ENCODE assay signal across 19 cellular contexts in the genomic region with DNA sequence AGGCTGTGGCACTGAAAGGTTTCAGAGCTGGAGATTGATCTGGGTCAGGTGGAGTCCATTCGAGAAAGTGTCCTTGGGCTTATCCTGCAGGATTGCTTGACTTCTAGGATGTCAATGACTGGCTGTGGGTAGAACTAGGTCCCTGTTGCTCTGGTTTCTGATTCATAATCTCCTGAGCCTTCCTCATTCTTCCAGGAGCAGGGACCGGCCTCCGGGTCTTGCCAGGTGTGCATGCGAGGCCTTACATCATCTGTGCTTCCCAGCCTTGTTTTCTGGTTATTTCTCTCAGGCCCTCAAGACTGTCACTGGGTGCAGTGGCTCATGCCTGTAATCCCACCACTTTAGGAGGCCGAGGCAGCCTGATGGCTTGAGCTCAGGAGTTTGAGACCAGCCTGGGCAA. TPM values are rescaled to one million over a fixed set of nuclear protein-coding genes. Genes with fewer than 3 reads are reported as not detected.
DNase-seq lines count a peak whose midpoint lies in the region; ATAC-seq, FAIRE-seq and TF ChIP-seq lines count a peak whose summit lies in the region.
"Had no signal": no experiment of that assay in that cellular context is flagged by ENCODE, and none has a peak within 500 bp of the region (broad histone marks: within the 10 kb centered on the region; RNA-seq: fewer than 3 reads in every experiment).

No MANE protein-coding gene starts in this region.

- no peak for TF ChIP-seq POLR2A in adrenal gland (IDR thresholded peaks at IDR 0.05)

- no peak overlapping the region for H3K9ac ChIP-seq in DND-41 (ENCODE audit: low read depth, low read length)

- H3K4me1 ChIP-seq in DND-41 (ENCODE audit: insufficient read depth, low read length) (peaks cover 33% of the 10 kb centered on the region), adrenal gland (replicated peaks in 1 of 2) (no peaks in the 10 kb centered on the region)
- H3K4me1 ChIP-seq: HAP-1 had no signal

- no peak overlapping the region for H2AFZ ChIP-seq in DND-41 (ENCODE audit: low read depth, low read length)

- H3K27ac ChIP-seq in DND-41 (ENCODE audit: low read length) = 0 out of 2 replicates have a peak overlapping the region, but pooled peaks have one; percentile 19
- H3K27ac ChIP-seq in adrenal gland = no peak overlapping the region
- H3K27ac ChIP-seq: RWPE1 had no signal

- H3K9me3 ChIP-seq in DND-41 (ENCODE audit: insufficient read depth, low read length, severe bottlenecking) (no peaks in the 10 kb centered on the region), adrenal gland (replicated peaks in 1 of 3) (no peaks in the 10 kb centered on the region)
- H3K9me3 ChIP-seq: HAP-1 had no signal

- peak overlapping the region; percentile 48 for H3K27ac Mint-ChIP-seq in activated naive CD4-positive, alpha-beta T cell treated with anti-CD3 and anti-CD28 coated beads, Interleukin-2, amount 50 U/mL, for 24 hours
- H3K27ac Mint-ChIP-seq in natural killer cell treated with Interleukin-12 subunit alpha and Interleukin-12 subunit beta and Interleukin-15 and Interleukin-18, amount 100 ng/mL, for 72 hours = peak overlapping the region; percentile 89

- H3K27me3 ChIP-seq in DND-41 (ENCODE audit: insufficient read depth, low read length, poor library complexity) = no peaks in the 10 kb centered on the region
- no peaks in the 10 kb centered on the region for H3K27me3 ChIP-seq in bronchial epithelial cell (ENCODE audit: control insufficient read depth, insufficient read depth, low read length)
- H3K27me3 ChIP-seq in adrenal gland = no peaks in the 10 kb centered on the region

- no peak for ATAC-seq in DND-41 (ENCODE audit: insufficient read depth, low read depth)
- ATAC-seq in natural killer cell treated with Interleukin-12 subunit alpha and Interleukin-12 subunit beta and Interleukin-15 and Interleukin-18, amount 100 ng/mL, for 72 hours = no peak
- ATAC-seq in GM18520 (IDR thresholded peaks at IDR 0.05; ENCODE audit: unreplicated experiment) = no peak
- ATAC-seq in GM21723 (IDR thresholded peaks at IDR 0.05; ENCODE audit: unreplicated experiment) = no peak
- ATAC-seq: PC-3 had no signal

- peaks cover 17% of the 10 kb centered on the region for H3K79me2 ChIP-seq in DND-41 (ENCODE audit: insufficient read depth, low read length)

- H4K20me1 ChIP-seq in DND-41 (ENCODE audit: insufficient read depth, low read length) = no peaks in the 10 kb centered on the region

- no peak overlapping the region for H3K4me3 Mint-ChIP-seq in activated naive CD4-positive, alpha-beta T cell treated with anti-CD3 and anti-CD28 coated beads, Interleukin-2, amount 50 U/mL, for 24 hours
- H3K4me3 Mint-ChIP-seq in natural killer cell treated with Interleukin-12 subunit alpha and Interleukin-12 subunit beta and Interleukin-15 and Interleukin-18, amount 100 ng/mL, for 72 hours = peak overlapping the region; percentile 87

- no peak overlapping the region for H3K4me3 ChIP-seq in DND-41 (ENCODE audit: low read depth in 1 of 2, low read length in 2 of 2)
- no peak overlapping the region for H3K4me3 ChIP-seq in bronchial epithelial cell (ENCODE audit: low read depth, low read length)
- H3K4me3 ChIP-seq in adrenal gland = no peak overlapping the region
- H3K4me3 ChIP-seq: HAP-1 had no signal

- H3K27me3 Mint-ChIP-seq in activated naive CD4-positive, alpha-beta T cell treated with anti-CD3 and anti-CD28 coated beads, Interleukin-2, amount 50 U/mL, for 24 hours = no peaks in the 10 kb centered on the region
- H3K27me3 Mint-ChIP-seq in natural killer cell treated with Interleukin-12 subunit alpha and Interleukin-12 subunit beta and Interleukin-15 and Interleukin-18, amount 100 ng/mL, for 72 hours = no peaks in the 10 kb centered on the region

- 86 to 100% (median 89%) methylated on average over 5 of the region's 5 CpGs for WGBS in adrenal gland, 4 donors

- H3K4me2 ChIP-seq in DND-41 (ENCODE audit: insufficient read depth, low read length) = no peak overlapping the region

- no peaks in the 10 kb centered on the region for H3K9me3 Mint-ChIP-seq in activated naive CD4-positive, alpha-beta T cell treated with anti-CD3 and anti-CD28 coated beads, Interleukin-2, amount 50 U/mL, for 24 hours
- H3K9me3 Mint-ChIP-seq in natural killer cell treated with Interleukin-12 subunit alpha and Interleukin-12 subunit beta and Interleukin-15 and Interleukin-18, amount 100 ng/mL, for 72 hours = no peaks in the 10 kb centered on the region

- DNase-seq in activated naive CD4-positive, alpha-beta T cell treated with anti-CD3 and anti-CD28 coated beads, Interleukin-2, amount 50 U/mL, for 16 hours = no peak
- DNase-seq in DND-41 (no peak), bronchial epithelial cell (ENCODE audit: low read depth) (peak; percentile 31), adrenal gland (no peak)
- DNase-seq in natural killer cell treated with Interleukin-12 subunit alpha and Interleukin-12 subunit beta and Interleukin-15 and Interleukin-18, amount 100 ng/mL, for 72 hours (ENCODE audit: low spot score) = no peak
- DNase-seq: C1 segment of cervical spinal cord, Calu3, DMS53, NCI-H1092, NCI-H146, NCI-H2081 treated with DMSO at 0.1 percent for 48 hours, NCI-H510A treated with DMSO at 0.1 percent for 48 hours, NCI-H82, PC-3 had no signal

- TF ChIP-seq CTCF in DND-41 (IDR thresholded peaks at IDR 0.05; ENCODE audit: borderline replicate concordance, extremely low read depth, low read length, poor library complexity, severe bottlenecking) (no peak), bronchial epithelial cell (IDR thresholded peaks at IDR 0.05; ENCODE audit: insufficient read depth, low read length, severe bottlenecking) (no peak), adrenal gland (IDR thresholded peaks at IDR 0.05) (no peak)

- H3K36me3 Mint-ChIP-seq in activated naive CD4-positive, alpha-beta T cell treated with anti-CD3 and anti-CD28 coated beads, Interleukin-2, amount 50 U/mL, for 24 hours = peaks cover 37% of the 10 kb centered on the region
- H3K36me3 Mint-ChIP-seq in natural killer cell treated with Interleukin-12 subunit alpha and Interleukin-12 subunit beta and Interleukin-15 and Interleukin-18, amount 100 ng/mL, for 72 hours = peaks cover 21% of the 10 kb centered on the region

- peaks cover 83% of the 10 kb centered on the region for H3K4me1 Mint-ChIP-seq in activated naive CD4-positive, alpha-beta T cell treated with anti-CD3 and anti-CD28 coated beads, Interleukin-2, amount 50 U/mL, for 24 hours
- peaks cover 62 to 63% of the 10 kb centered on the region in 2 donors for H3K4me1 Mint-ChIP-seq in natural killer cell treated with Interleukin-12 subunit alpha and Interleukin-12 subunit beta and Interleukin-15 and Interleukin-18, amount 100 ng/mL, for 72 hours (ENCODE audit: low read depth in 2 of 2)

- intact Hi-C loops in adrenal gland (cut with DNase I) = no loop called here

- H3K36me3 ChIP-seq in DND-41 (ENCODE audit: insufficient read depth, low read length) = peaks cover 46% of the 10 kb centered on the region
- no peaks in the 10 kb centered on the region for H3K36me3 ChIP-seq in bronchial epithelial cell (ENCODE audit: control insufficient read depth, insufficient read depth, low read length)
- H3K36me3 ChIP-seq in adrenal gland (replicated peaks in 1 of 2) = no peaks in the 10 kb centered on the region
- H3K36me3 ChIP-seq: HAP-1 had no signal

- FAIRE-seq in bronchial epithelial cell (lab: Jason Lieb, UNC) = no peak

RNA-seq across cellular contexts. Expression of gene SORL1, which starts 33.9 kb away (rescaled TPM):
- total RNA-seq in bronchial epithelial cell = 11.3 and 15.7 TPM in 2 replicates
- total RNA-seq in natural killer cell treated with Interleukin-12 subunit alpha and Interleukin-12 subunit beta and Interleukin-15 and Interleukin-18, amount 100 ng/mL, for 72 hours = 10 to 100 TPM; 26.8 to 45.5 TPM
- total RNA-seq in adrenal gland = 10 to 100 TPM in 5 of 8 donors, 1 to 10 TPM in 3; 5.2 to 28.6 (median 12.1) TPM
- 1 to 10 TPM; 1.0 to 4.9 (median 2.3) TPM for polyA plus RNA-seq in adrenal gland
